ENCODE assay signal across 17 cellular contexts in genomic region chr6:144785056-144785455, GRCh38.
A peak's percentile ranks its signal among the peaks of the same experiment; 100 is the strongest.
DNase-seq lines count a peak whose midpoint lies in the region; ATAC-seq and TF ChIP-seq lines count a peak whose summit lies in the region.
"Had no signal": no experiment of that assay in that cellular context is flagged by ENCODE, and none has a peak within 500 bp of the region (broad histone marks: within the 10 kb centered on the region; RNA-seq: fewer than 3 reads in every experiment).

No MANE protein-coding gene starts in this region.

- H3K36me3 ChIP-seq in thyroid gland (no peaks in the 10 kb centered on the region), OCI-LY7 (ENCODE audit: insufficient read depth, low read length) (no peaks in the 10 kb centered on the region)

- DNase-seq in COLO829 (ENCODE audit: low spot score) = peak; percentile 29
- DNase-seq in NCI-H2227 treated with DMSO at 0.1 percent for 48 hours (lab: John Stamatoyannopoulos, UW) = peak; percentile 62
- peak; percentile 64 for DNase-seq in foreskin melanocyte
- DNase-seq in thyroid gland = peak; percentile 15 to 40
- no peak for DNase-seq in NCI-H2171 treated with DMSO at 0.1 percent for 48 hours (lab: John Stamatoyannopoulos, UW)
- no peak for DNase-seq in OCI-LY7 (ENCODE audit: low spot score)
- DNase-seq: AML-193; CD4-positive, alpha-beta T cell; CD8-positive, alpha-beta T cell; COR-L47; DMS79 treated with DMSO at 0.1 percent for 48 hours; GF-D8 had no signal

- TF ChIP-seq CTCF in thyroid gland (IDR thresholded peaks at IDR 0.05) (no peak), OCI-LY7 (conservative IDR thresholded peaks at IDR 0.05; ENCODE audit: low read length) (no peak)

- H3K9me3 ChIP-seq in thyroid gland (no peaks in the 10 kb centered on the region), OCI-LY7 (ENCODE audit: low read length) (no peaks in the 10 kb centered on the region)
- H3K9me3 ChIP-seq: A549; BLaER1 treated with 17β-estradiol and CSF1 and Interleukin-3, amounts not matched to agents 10 nM and 100 nM had no signal

- H4K20me1 ChIP-seq in OCI-LY7 (ENCODE audit: insufficient read depth, low read length) = no peaks in the 10 kb centered on the region
- H4K20me1 ChIP-seq: BLaER1 treated with 17β-estradiol and CSF1 and Interleukin-3, amounts not matched to agents 10 nM and 100 nM had no signal

- no peaks in the 10 kb centered on the region for H3K9me2 ChIP-seq in OCI-LY7 (ENCODE audit: insufficient read depth, low read length)

- CTCF ChIA-PET in OCI-LY7 (lab: Charles Lee; ENCODE audit: unreplicated experiment) = no interaction called here

- H3K4me2 ChIP-seq in OCI-LY7 (ENCODE audit: low read length) = no peak overlapping the region
- H3K4me2 ChIP-seq: A549; BLaER1 treated with 17β-estradiol and CSF1 and Interleukin-3, amounts not matched to agents 10 nM and 100 nM had no signal

- H3K4me3 ChIP-seq in thyroid gland (replicated peaks in 1 of 3) (no peak overlapping the region), OCI-LY7 (ENCODE audit: low read depth, low read length, poor library complexity, severe bottlenecking) (no peak overlapping the region)
- H3K4me3 ChIP-seq: A549; BLaER1 treated with 17β-estradiol and CSF1 and Interleukin-3, amounts not matched to agents 10 nM and 100 nM had no signal

- no peak overlapping the region for H2AFZ ChIP-seq in OCI-LY7 (ENCODE audit: low read length)

- no peak for TF ChIP-seq POLR2A in thyroid gland (IDR thresholded peaks at IDR 0.05)

- POLR2A ChIA-PET in OCI-LY7 (lab: Charles Lee) = no interaction called here

- no peak for ATAC-seq in GM21825 (IDR thresholded peaks at IDR 0.05; ENCODE audit: unreplicated experiment)
- ATAC-seq: A549; CD8-positive, alpha-beta T cell had no signal

- no TSS peak for BruUV-seq in OCI-LY7 (replicated peaks; lab: Mats Ljungman, UMichigan)

- H3K79me2 ChIP-seq in OCI-LY7 (ENCODE audit: insufficient read depth, low read depth, low read length) = no peaks in the 10 kb centered on the region

- intact Hi-C loops in thyroid gland (cut with DNase I) = no loop called here
- intact Hi-C loops in OCI-LY7 (cut with micrococcal nuclease; ENCODE audit: unreplicated experiment) = no loop called here

- peak overlapping the region in 1 of 3 donors; percentile 1 for H3K27ac ChIP-seq in thyroid gland
- no peak overlapping the region for H3K27ac ChIP-seq in OCI-LY7 (ENCODE audit: low read depth, low read length, poor library complexity, severe bottlenecking)
- H3K27ac ChIP-seq: 22Rv1; A549; BLaER1 treated with 17β-estradiol and CSF1 and Interleukin-3, amounts not matched to agents 10 nM and 100 nM; C4-2B had no signal

- WGBS in thyroid gland, 2 donors = 57 to 69% methylated on average over 3 of the region's 3 CpGs

- peaks cover 0 to 7% of the 10 kb centered on the region in 2 donors for H3K4me1 ChIP-seq in thyroid gland
- H3K4me1 ChIP-seq in OCI-LY7 (ENCODE audit: insufficient read depth, low read length, poor library complexity, severe bottlenecking) = no peaks in the 10 kb centered on the region
- H3K4me1 ChIP-seq: A549; BLaER1 treated with 17β-estradiol and CSF1 and Interleukin-3, amounts not matched to agents 10 nM and 100 nM had no signal

- no peaks in the 10 kb centered on the region for H3K27me3 ChIP-seq in thyroid gland
- H3K27me3 ChIP-seq: BLaER1 treated with 17β-estradiol and CSF1 and Interleukin-3, amounts not matched to agents 10 nM and 100 nM had no signal

Comparison
In these comparisons a context has a peak if more than half of its experiments do, and no peak if none do; other contexts are left out.
1. DNase-seq: peak in COLO829 (single experiment), NCI-H2227 treated with DMSO at 0.1 percent for 48 hours (single experiment), foreskin melanocyte (single experiment) and thyroid gland (2 of 2); none in NCI-H2171 treated with DMSO at 0.1 percent for 48 hours (single experiment) and OCI-LY7 (single experiment).